Comparison of ENCODE assay signal across 13 cellular contexts in genomic region chr13:60759499-60759898, GRCh38.
A peak's percentile ranks its signal among the peaks of the same experiment; 100 is the strongest.
DNase-seq lines count a peak whose midpoint lies in the region; ATAC-seq and TF ChIP-seq lines count a peak whose summit lies in the region.
"Had no signal": no experiment of that assay in that cellular context is flagged by ENCODE, and none has a peak within 500 bp of the region (broad histone marks: within the 10 kb centered on the region; RNA-seq: fewer than 3 reads in every experiment).

No MANE protein-coding gene starts in this region.

- H3K36me3 ChIP-seq in HEK293 (ENCODE audit: control insufficient read depth in 2 of 2, insufficient read depth in 1 of 2, low read length in 2 of 2) (no peaks in the 10 kb centered on the region), SK-N-MC (ENCODE audit: insufficient read depth, low read length) (no peaks in the 10 kb centered on the region)

- H3K27ac ChIP-seq in HEK293 (ENCODE audit: extremely low read depth, low read depth, low read length): no peak overlapping the region
- peak overlapping the region; percentile 55 for H3K27ac ChIP-seq in SK-N-MC

- no peaks in the 10 kb centered on the region for H3K4me1 ChIP-seq in HEK293 (ENCODE audit: control insufficient read depth, insufficient read depth, low read length)

- H3K4me3 Mint-ChIP-seq in neural crest cell: peak overlapping the region; percentile 19
- H3K4me3 Mint-ChIP-seq in effector memory CD8-positive, alpha-beta T cell: no peak overlapping the region
- H3K4me3 Mint-ChIP-seq: CD8-positive, alpha-beta T cell; dendritic cell treated with granulocyte-macrophage colony-stimulating factor and Interleukin-4, amounts not matched to agents 40 ng/mL and 50 ng/mL, for 4 days had no signal

- peaks cover 8% of the 10 kb centered on the region for H3K27me3 Mint-ChIP-seq in neural crest cell (ENCODE audit: low read depth)
- no peaks in the 10 kb centered on the region for H3K27me3 Mint-ChIP-seq in effector memory CD8-positive, alpha-beta T cell
- H3K27me3 Mint-ChIP-seq: dendritic cell treated with granulocyte-macrophage colony-stimulating factor and Interleukin-4, amounts not matched to agents 40 ng/mL and 50 ng/mL, for 4 days had no signal

- DNase-seq in SK-N-MC (ENCODE audit: low read depth, low spot score) (no peak), epithelial cell of proximal tubule (ENCODE audit: low read depth) (peak; percentile 35), neural crest cell (ENCODE audit: low read depth, low spot score) (no peak)
- DNase-seq in effector memory CD8-positive, alpha-beta T cell: no peak
- DNase-seq: CD8-positive, alpha-beta T cell; NCI-H1092; stimulated activated CD4-positive, alpha-beta T cell treated with anti-CD3 and anti-CD28 coated beads, Interleukin-4, amount 100 ng/mL, for 4 hours had no signal

- CTCF ChIA-PET in HEK293 (lab: Yijun Ruan, JAX): no interaction called here

- no peak for ATAC-seq in GM21737 (IDR thresholded peaks at IDR 0.05; ENCODE audit: unreplicated experiment)
- ATAC-seq in HG02885 (IDR thresholded peaks at IDR 0.05; ENCODE audit: poor library complexity, unreplicated experiment): no peak
- no peak for ATAC-seq in HG03280 (IDR thresholded peaks at IDR 0.05; ENCODE audit: unreplicated experiment)
- ATAC-seq in effector memory CD8-positive, alpha-beta T cell (replicated peaks): no peak
- ATAC-seq: CD8-positive, alpha-beta T cell had no signal

- H3K27ac Mint-ChIP-seq in neural crest cell (ENCODE audit: unreplicated experiment): peak overlapping the region; percentile 15
- H3K27ac Mint-ChIP-seq in effector memory CD8-positive, alpha-beta T cell: no peak overlapping the region
- H3K27ac Mint-ChIP-seq: activated T-helper 2 cell treated with anti-CD3 and anti-CD28 coated beads, Interferon-gamma antibody, Interleukin-2, Interleukin-4, amounts not matched to agents 10 μg/mL and 5 μg/mL and 100 μg/mL, durations not matched to agents 14 hours and 24 hours and 36 hours; CD8-positive, alpha-beta T cell; dendritic cell treated with granulocyte-macrophage colony-stimulating factor and Interleukin-4, amounts not matched to agents 40 ng/mL and 50 ng/mL, for 4 days had no signal

- no peak overlapping the region for H3K9ac ChIP-seq in SK-N-MC (ENCODE audit: insufficient read length)

- H3K9me3 Mint-ChIP-seq in neural crest cell: peaks cover 16% of the 10 kb centered on the region
- peaks cover 0 to 5% of the 10 kb centered on the region in 2 donors for H3K9me3 Mint-ChIP-seq in effector memory CD8-positive, alpha-beta T cell

- peaks cover 33% of the 10 kb centered on the region for H3K4me1 Mint-ChIP-seq in neural crest cell
- no peaks in the 10 kb centered on the region for H3K4me1 Mint-ChIP-seq in effector memory CD8-positive, alpha-beta T cell (ENCODE audit: low read depth in 2 of 2)

- TF ChIP-seq CTCF in HEK293 (tag by site-specific recombination; IDR thresholded peaks at IDR 0.05) (no peak), epithelial cell of proximal tubule (conservative IDR thresholded peaks at IDR 0.05; ENCODE audit: low read depth, low read length) (no peak), neural crest cell (conservative IDR thresholded peaks at IDR 0.05) (no peak)

- no peaks in the 10 kb centered on the region for H3K9me3 ChIP-seq in HEK293 (ENCODE audit: control insufficient read depth, insufficient read depth, low read depth, low read length)
- no peaks in the 10 kb centered on the region for H3K9me3 ChIP-seq in SK-N-MC (ENCODE audit: low read depth, low read length)

- POLR2A ChIA-PET in HEK293 (lab: Yijun Ruan, JAX): no interaction called here

- no peak overlapping the region for H3K4me3 ChIP-seq in HEK293 (ENCODE audit: low read depth, low read length)
- H3K4me3 ChIP-seq in SK-N-MC: peak overlapping the region; percentile 67
- no peak overlapping the region for H3K4me3 ChIP-seq in epithelial cell of proximal tubule (ENCODE audit: low read depth, low read length)

- H3K36me3 Mint-ChIP-seq in neural crest cell (ENCODE audit: low read depth): peaks cover 3% of the 10 kb centered on the region
- H3K36me3 Mint-ChIP-seq in effector memory CD8-positive, alpha-beta T cell (ENCODE audit: insufficient read depth): no peaks in the 10 kb centered on the region
- H3K36me3 Mint-ChIP-seq: CD8-positive, alpha-beta T cell had no signal

TF ChIP-seq in HEK293, 187 proteins besides CTCF, POLR2A, EP300 and RAD21:
- TF ChIP-seq HOXD13 (CRISPR knock-in tag; IDR thresholded peaks at IDR 0.05; ENCODE audit: borderline replicate concordance) (no peak), GLIS1 (tag by site-specific recombination; IDR thresholded peaks at IDR 0.05) (peak; percentile 13; the same call in 1 of the 2 replicates)
